ENCODE assay signal across 1 cellular context in the genomic region with DNA sequence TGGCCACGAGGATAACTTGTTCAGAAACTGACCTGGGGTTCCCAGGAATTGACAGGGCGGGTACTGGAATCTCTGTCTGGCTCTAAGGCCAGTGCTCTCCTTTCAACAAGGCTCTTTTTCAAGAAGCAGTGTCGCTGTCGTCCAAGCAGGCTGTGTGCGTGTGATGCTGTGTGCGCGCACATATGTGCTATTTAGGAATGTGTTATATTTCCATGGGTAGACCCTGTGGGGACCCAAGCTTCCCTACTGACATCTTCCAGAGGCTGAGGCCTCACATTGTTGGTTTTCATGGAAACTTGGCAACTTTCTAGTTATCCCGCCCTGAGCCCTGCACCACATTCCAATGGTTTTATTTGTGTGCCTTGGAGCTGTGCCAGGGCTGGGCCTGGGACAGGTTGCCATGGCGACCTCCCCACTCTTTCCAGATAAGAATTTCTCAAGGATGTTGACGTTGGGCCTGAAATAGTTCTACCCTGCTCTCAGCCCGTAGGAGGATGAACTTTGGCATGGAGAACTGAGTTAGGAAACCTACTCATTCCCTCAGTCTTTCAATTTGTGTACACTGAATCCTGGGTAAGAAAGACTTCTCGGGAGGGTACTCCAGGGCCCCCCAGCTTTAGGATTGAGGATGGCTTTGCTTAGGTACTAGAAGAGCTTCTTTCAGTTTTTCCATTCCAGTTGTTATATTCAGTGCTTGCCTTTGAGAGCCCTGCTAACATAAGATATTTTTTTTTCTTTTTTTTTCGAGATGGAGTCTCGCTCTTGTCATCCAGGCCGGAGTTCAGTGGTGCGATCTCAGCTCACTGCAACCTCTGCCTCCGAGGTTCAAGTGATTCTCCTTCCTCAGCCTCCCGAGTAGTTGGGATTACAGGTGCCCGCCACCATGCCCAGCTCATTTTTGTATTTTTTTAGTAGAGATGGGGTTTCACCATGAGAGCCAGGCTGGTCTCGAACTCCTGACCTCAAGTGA.
TF ChIP-seq lines count a peak whose summit lies in the region.

No MANE protein-coding gene starts in this region.

TF ChIP-seq in HepG2, 621 proteins besides CTCF, POLR2A, EP300 and RAD21 (continued from another document and continues in another):
- TF ChIP-seq, protein P1, sequence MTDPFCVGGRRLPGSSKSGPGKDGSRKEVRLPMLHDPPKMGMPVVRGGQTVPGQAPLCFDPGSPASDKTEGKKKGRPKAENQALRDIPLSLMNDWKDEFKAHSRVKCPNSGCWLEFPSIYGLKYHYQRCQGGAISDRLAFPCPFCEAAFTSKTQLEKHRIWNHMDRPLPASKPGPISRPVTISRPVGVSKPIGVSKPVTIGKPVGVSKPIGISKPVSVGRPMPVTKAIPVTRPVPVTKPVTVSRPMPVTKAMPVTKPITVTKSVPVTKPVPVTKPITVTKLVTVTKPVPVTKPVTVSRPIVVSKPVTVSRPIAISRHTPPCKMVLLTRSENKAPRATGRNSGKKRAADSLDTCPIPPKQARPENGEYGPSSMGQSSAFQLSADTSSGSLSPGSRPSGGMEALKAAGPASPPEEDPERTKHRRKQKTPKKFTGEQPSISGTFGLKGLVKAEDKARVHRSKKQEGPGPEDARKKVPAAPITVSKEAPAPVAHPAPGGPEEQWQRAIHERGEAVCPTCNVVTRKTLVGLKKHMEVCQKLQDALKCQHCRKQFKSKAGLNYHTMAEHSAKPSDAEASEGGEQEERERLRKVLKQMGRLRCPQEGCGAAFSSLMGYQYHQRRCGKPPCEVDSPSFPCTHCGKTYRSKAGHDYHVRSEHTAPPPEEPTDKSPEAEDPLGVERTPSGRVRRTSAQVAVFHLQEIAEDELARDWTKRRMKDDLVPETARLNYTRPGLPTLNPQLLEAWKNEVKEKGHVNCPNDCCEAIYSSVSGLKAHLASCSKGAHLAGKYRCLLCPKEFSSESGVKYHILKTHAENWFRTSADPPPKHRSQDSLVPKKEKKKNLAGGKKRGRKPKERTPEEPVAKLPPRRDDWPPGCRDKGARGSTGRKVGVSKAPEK (CRISPR knock-in tag; IDR thresholded peaks at IDR 0.05; ENCODE audit: borderline replicate concordance), result no peak
- no peak for TF ChIP-seq PHF8 (CRISPR knock-in tag; IDR thresholded peaks at IDR 0.05)
- peak; percentile 47; the same call in 1 of the 2 replicates for TF ChIP-seq CBX5 (CRISPR knock-in tag; IDR thresholded peaks at IDR 0.05; ENCODE audit: borderline replicate concordance)
- TF ChIP-seq RARA (CRISPR knock-in tag; IDR thresholded peaks at IDR 0.05), result peak; percentile 83
- TF ChIP-seq, protein P2, sequence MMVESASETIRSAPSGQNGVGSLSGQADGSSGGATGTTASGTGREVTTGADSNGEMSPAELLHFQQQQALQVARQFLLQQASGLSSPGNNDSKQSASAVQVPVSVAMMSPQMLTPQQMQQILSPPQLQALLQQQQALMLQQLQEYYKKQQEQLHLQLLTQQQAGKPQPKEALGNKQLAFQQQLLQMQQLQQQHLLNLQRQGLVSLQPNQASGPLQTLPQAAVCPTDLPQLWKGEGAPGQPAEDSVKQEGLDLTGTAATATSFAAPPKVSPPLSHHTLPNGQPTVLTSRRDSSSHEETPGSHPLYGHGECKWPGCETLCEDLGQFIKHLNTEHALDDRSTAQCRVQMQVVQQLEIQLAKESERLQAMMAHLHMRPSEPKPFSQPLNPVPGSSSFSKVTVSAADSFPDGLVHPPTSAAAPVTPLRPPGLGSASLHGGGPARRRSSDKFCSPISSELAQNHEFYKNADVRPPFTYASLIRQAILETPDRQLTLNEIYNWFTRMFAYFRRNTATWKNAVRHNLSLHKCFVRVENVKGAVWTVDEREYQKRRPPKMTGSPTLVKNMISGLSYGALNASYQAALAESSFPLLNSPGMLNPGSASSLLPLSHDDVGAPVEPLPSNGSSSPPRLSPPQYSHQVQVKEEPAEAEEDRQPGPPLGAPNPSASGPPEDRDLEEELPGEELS (CRISPR knock-in tag; IDR thresholded peaks at IDR 0.05), result peak; percentile 86
- 0 out of 2 replicates have a peak, but pooled peaks have one; percentile 40 for TF ChIP-seq ATF7-NPFF (CRISPR knock-in tag; IDR thresholded peaks at IDR 0.05; ENCODE audit: low read depth)
- TF ChIP-seq SNAI1 (CRISPR knock-in tag; IDR thresholded peaks at IDR 0.05; ENCODE audit: borderline replicate concordance), result no peak
- peak; percentile 60; the same call in 1 of the 2 replicates for TF ChIP-seq RFXAP (CRISPR knock-in tag; IDR thresholded peaks at IDR 0.05; ENCODE audit: borderline replicate concordance)
- TF ChIP-seq MXI1 (IDR thresholded peaks at IDR 0.05; ENCODE audit: borderline replicate concordance, low read depth, low read length), result peak; percentile 87; the same call in 1 of the 3 replicates
- TF ChIP-seq, protein P3, sequence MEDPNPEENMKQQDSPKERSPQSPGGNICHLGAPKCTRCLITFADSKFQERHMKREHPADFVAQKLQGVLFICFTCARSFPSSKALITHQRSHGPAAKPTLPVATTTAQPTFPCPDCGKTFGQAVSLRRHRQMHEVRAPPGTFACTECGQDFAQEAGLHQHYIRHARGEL (CRISPR knock-in tag; IDR thresholded peaks at IDR 0.05), result no peak
- TF ChIP-seq NFYC (CRISPR knock-in tag; IDR thresholded peaks at IDR 0.05), result peak; percentile 15; the same call in 1 of the 2 replicates
- peak; percentile 59; the same call in 1 of the 2 replicates for TF ChIP-seq CBFB (CRISPR knock-in tag; IDR thresholded peaks at IDR 0.05)
- TF ChIP-seq, protein P4, sequence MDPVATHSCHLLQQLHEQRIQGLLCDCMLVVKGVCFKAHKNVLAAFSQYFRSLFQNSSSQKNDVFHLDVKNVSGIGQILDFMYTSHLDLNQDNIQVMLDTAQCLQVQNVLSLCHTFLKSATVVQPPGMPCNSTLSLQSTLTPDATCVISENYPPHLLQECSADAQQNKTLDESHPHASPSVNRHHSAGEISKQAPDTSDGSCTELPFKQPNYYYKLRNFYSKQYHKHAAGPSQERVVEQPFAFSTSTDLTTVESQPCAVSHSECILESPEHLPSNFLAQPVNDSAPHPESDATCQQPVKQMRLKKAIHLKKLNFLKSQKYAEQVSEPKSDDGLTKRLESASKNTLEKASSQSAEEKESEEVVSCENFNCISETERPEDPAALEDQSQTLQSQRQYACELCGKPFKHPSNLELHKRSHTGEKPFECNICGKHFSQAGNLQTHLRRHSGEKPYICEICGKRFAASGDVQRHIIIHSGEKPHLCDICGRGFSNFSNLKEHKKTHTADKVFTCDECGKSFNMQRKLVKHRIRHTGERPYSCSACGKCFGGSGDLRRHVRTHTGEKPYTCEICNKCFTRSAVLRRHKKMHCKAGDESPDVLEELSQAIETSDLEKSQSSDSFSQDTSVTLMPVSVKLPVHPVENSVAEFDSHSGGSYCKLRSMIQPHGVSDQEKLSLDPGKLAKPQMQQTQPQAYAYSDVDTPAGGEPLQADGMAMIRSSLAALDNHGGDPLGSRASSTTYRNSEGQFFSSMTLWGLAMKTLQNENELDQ (CRISPR knock-in tag; IDR thresholded peaks at IDR 0.05; ENCODE audit: borderline replicate concordance), result no peak
- TF ChIP-seq, protein P5, sequence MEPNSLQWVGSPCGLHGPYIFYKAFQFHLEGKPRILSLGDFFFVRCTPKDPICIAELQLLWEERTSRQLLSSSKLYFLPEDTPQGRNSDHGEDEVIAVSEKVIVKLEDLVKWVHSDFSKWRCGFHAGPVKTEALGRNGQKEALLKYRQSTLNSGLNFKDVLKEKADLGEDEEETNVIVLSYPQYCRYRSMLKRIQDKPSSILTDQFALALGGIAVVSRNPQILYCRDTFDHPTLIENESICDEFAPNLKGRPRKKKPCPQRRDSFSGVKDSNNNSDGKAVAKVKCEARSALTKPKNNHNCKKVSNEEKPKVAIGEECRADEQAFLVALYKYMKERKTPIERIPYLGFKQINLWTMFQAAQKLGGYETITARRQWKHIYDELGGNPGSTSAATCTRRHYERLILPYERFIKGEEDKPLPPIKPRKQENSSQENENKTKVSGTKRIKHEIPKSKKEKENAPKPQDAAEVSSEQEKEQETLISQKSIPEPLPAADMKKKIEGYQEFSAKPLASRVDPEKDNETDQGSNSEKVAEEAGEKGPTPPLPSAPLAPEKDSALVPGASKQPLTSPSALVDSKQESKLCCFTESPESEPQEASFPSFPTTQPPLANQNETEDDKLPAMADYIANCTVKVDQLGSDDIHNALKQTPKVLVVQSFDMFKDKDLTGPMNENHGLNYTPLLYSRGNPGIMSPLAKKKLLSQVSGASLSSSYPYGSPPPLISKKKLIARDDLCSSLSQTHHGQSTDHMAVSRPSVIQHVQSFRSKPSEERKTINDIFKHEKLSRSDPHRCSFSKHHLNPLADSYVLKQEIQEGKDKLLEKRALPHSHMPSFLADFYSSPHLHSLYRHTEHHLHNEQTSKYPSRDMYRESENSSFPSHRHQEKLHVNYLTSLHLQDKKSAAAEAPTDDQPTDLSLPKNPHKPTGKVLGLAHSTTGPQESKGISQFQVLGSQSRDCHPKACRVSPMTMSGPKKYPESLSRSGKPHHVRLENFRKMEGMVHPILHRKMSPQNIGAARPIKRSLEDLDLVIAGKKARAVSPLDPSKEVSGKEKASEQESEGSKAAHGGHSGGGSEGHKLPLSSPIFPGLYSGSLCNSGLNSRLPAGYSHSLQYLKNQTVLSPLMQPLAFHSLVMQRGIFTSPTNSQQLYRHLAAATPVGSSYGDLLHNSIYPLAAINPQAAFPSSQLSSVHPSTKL (CRISPR knock-in tag; IDR thresholded peaks at IDR 0.05), result peak; percentile 94
- TF ChIP-seq TCF7L2 (IDR thresholded peaks at IDR 0.05; ENCODE audit: low read depth, low read length), result no peak
- TF ChIP-seq, protein P6, sequence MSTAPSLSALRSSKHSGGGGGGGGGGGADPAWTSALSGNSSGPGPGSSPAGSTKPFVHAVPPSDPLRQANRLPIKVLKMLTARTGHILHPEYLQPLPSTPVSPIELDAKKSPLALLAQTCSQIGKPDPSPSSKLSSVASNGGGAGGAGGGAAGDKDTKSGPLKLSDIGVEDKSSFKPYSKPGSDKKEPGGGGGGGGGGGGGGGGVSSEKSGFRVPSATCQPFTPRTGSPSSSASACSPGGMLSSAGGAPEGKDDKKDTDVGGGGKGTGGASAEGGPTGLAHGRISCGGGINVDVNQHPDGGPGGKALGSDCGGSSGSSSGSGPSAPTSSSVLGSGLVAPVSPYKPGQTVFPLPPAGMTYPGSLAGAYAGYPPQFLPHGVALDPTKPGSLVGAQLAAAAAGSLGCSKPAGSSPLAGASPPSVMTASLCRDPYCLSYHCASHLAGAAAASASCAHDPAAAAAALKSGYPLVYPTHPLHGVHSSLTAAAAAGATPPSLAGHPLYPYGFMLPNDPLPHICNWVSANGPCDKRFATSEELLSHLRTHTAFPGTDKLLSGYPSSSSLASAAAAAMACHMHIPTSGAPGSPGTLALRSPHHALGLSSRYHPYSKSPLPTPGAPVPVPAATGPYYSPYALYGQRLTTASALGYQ (CRISPR knock-in tag; IDR thresholded peaks at IDR 0.05), result peak; percentile 57
- TF ChIP-seq, protein P7, sequence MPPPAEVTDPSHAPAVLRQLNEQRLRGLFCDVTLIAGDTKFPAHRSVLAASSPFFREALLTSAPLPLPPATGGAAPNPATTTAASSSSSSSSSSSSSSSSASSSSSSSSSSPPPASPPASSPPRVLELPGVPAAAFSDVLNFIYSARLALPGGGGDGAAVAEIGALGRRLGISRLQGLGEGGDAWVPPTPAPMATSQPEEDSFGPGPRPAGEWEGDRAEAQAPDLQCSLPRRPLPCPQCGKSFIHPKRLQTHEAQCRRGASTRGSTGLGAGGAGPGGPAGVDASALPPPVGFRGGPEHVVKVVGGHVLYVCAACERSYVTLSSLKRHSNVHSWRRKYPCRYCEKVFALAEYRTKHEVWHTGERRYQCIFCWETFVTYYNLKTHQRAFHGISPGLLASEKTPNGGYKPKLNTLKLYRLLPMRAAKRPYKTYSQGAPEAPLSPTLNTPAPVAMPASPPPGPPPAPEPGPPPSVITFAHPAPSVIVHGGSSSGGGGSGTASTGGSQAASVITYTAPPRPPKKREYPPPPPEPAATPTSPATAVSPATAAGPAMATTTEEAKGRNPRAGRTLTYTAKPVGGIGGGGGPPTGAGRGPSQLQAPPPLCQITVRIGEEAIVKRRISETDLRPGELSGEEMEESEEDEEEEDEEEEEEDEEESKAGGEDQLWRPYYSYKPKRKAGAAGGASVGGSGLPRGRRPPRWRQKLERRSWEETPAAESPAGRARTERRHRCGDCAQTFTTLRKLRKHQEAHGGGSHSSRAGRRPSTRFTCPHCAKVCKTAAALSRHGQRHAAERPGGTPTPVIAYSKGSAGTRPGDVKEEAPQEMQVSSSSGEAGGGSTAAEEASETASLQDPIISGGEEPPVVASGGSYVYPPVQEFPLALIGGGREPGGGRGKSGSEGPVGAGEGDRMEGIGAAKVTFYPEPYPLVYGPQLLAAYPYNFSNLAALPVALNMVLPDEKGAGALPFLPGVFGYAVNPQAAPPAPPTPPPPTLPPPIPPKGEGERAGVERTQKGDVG (CRISPR knock-in tag; IDR thresholded peaks at IDR 0.05; ENCODE audit: borderline replicate concordance), result no peak
- TF ChIP-seq NCOR1 (IDR thresholded peaks at IDR 0.05; ENCODE audit: borderline replicate concordance, low read length), result peak; percentile 77
- TF ChIP-seq REPIN1 (CRISPR knock-in tag; IDR thresholded peaks at IDR 0.05; ENCODE audit: borderline replicate concordance, low read depth), result peak; percentile 68; the same call in 1 of the 2 replicates
- TF ChIP-seq JARID2 (CRISPR knock-in tag; IDR thresholded peaks at IDR 0.05; ENCODE audit: insufficient replicate concordance), result peak; percentile 69
- TF ChIP-seq, protein P8, sequence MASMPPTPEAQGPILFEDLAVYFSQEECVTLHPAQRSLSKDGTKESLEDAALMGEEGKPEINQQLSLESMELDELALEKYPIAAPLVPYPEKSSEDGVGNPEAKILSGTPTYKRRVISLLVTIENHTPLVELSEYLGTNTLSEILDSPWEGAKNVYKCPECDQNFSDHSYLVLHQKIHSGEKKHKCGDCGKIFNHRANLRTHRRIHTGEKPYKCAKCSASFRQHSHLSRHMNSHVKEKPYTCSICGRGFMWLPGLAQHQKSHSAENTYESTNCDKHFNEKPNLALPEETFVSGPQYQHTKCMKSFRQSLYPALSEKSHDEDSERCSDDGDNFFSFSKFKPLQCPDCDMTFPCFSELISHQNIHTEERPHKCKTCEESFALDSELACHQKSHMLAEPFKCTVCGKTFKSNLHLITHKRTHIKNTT (CRISPR knock-in tag; IDR thresholded peaks at IDR 0.05), result no peak
- peak; percentile 80 for TF ChIP-seq ZNF614 (CRISPR knock-in tag; IDR thresholded peaks at IDR 0.05; ENCODE audit: borderline replicate concordance)
- TF ChIP-seq, protein P9, sequence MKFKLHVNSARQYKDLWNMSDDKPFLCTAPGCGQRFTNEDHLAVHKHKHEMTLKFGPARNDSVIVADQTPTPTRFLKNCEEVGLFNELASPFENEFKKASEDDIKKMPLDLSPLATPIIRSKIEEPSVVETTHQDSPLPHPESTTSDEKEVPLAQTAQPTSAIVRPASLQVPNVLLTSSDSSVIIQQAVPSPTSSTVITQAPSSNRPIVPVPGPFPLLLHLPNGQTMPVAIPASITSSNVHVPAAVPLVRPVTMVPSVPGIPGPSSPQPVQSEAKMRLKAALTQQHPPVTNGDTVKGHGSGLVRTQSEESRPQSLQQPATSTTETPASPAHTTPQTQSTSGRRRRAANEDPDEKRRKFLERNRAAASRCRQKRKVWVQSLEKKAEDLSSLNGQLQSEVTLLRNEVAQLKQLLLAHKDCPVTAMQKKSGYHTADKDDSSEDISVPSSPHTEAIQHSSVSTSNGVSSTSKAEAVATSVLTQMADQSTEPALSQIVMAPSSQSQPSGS (CRISPR knock-in tag; IDR thresholded peaks at IDR 0.05), result peak; percentile 57
- peak; percentile 46; the same call in 1 of the 2 replicates for TF ChIP-seq ZNF292 (CRISPR knock-in tag; IDR thresholded peaks at IDR 0.05; ENCODE audit: borderline replicate concordance, low read depth)
